27 cellular contexts compared by ENCODE assay signal in genomic region chr10:12902959-12903358, GRCh38.
"Had no signal": no experiment of that assay in that cellular context is flagged by ENCODE, and none has a peak within 500 bp of the region (broad histone marks: within the 10 kb centered on the region; RNA-seq: fewer than 3 reads in every experiment).

No MANE protein-coding gene starts in this region.

- H3K36me3 ChIP-seq: MG63 had no signal

- H3K4me3 Mint-ChIP-seq: activated B cell treated with CpG ODN at 0.5 μM for 24 hours; activated CD4-positive, alpha-beta T cell treated with anti-CD3 and anti-CD28 coated beads, Interleukin-2, amount 10 ng/mL, durations not matched to agents 24 days and 14 days; activated CD8-positive, alpha-beta memory T cell treated with anti-CD3 and anti-CD28 coated beads, Interleukin-2, amount 10 ng/mL, durations not matched to agents 7 days and 5 days; activated naive CD4-positive, alpha-beta T cell treated with anti-CD3 and anti-CD28 coated beads, Interleukin-2, amount 50 U/mL, for 24 hours; activated T-cell treated with anti-CD3 and anti-CD28 coated beads, Interleukin-2, amount 50 U/mL, for 24 hours; activated T-helper 1 cell treated with anti-CD3 and anti-CD28 coated beads, Interleukin-12 subunit alpha, Interleukin-12 subunit beta, Interleukin-2, Interleukin-4 antibody, amounts not matched to agents 30 ng/mL and 10 ng/mL and 1 ng/mL, durations not matched to agents 14 hours and 24 hours and 36 hours; brain; central memory CD8-positive, alpha-beta T cell; T-helper 17 cell had no signal

- H3K4me3 ChIP-seq: MG63 had no signal

- H3K27me3 ChIP-seq: MG63 had no signal

- ATAC-seq: activated CD8-positive, alpha-beta memory T cell treated with anti-CD3 and anti-CD28 coated beads, Interleukin-2, amount 10 ng/mL, durations not matched to agents 7 days and 5 days; T-helper 17 cell had no signal

- H3K36me3 Mint-ChIP-seq: activated CD8-positive, alpha-beta memory T cell treated with anti-CD3 and anti-CD28 coated beads, Interleukin-2, amount 10 ng/mL, durations not matched to agents 7 days and 5 days; activated naive CD4-positive, alpha-beta T cell treated with anti-CD3 and anti-CD28 coated beads, Interleukin-2, amount 50 U/mL, for 24 hours had no signal

- DNase-seq: activated B cell treated with CpG ODN at 0.5 μM for 24 hours; activated CD4-positive, alpha-beta T cell treated with anti-CD3 and anti-CD28 coated beads for 1 hour; activated CD4-positive, alpha-beta T cell treated with anti-CD3 and anti-CD28 coated beads, Interleukin-2, amount 10 ng/mL, durations not matched to agents 24 days and 14 days; activated CD4-positive, alpha-beta T cell treated with anti-CD3 and anti-CD28 coated beads, Interleukin-2, amount 50 U/mL, for 48 hours; activated CD8-positive, alpha-beta memory T cell treated with anti-CD3 and anti-CD28 coated beads, Interleukin-2, amount 10 ng/mL, durations not matched to agents 7 days and 5 days; activated effector memory CD4-positive, alpha-beta T cell treated with Interleukin-2 at 50 U/mL for 16 hours; activated naive CD4-positive, alpha-beta T cell; activated T-cell treated with anti-CD3 and anti-CD28 coated beads, Interleukin-2, amount 50 U/mL, for 24 hours; aorta; MG63; MV-4-11; NCI-H1092 treated with DMSO at 0.1 percent for 48 hours; NCI-H1417 treated with DMSO at 0.1 percent for 48 hours; NCI-H1694; NCI-H2029 treated with DMSO at 0.1 percent for 48 hours; NCI-H345; NCI-H510A; NCI-H526 treated with DMSO at 0.1 percent for 48 hours; NCI-H82; SIG-M5; T-helper 17 cell; T-helper 9 cell had no signal

- H3K27ac ChIP-seq: KMS-11 had no signal

- H3K4me1 Mint-ChIP-seq: activated B cell treated with CpG ODN at 0.5 μM for 24 hours; activated CD8-positive, alpha-beta memory T cell treated with anti-CD3 and anti-CD28 coated beads, Interleukin-2, amount 10 ng/mL, durations not matched to agents 7 days and 5 days; activated naive CD4-positive, alpha-beta T cell treated with anti-CD3 and anti-CD28 coated beads, Interleukin-2, amount 50 U/mL, for 24 hours; central memory CD8-positive, alpha-beta T cell had no signal

- H3K4me2 ChIP-seq: KMS-11 had no signal

- H3K27me3 Mint-ChIP-seq: activated CD4-positive, alpha-beta T cell treated with anti-CD3 and anti-CD28 coated beads, Interleukin-2, amount 10 ng/mL, durations not matched to agents 24 days and 14 days; activated CD8-positive, alpha-beta memory T cell treated with anti-CD3 and anti-CD28 coated beads, Interleukin-2, amount 10 ng/mL, durations not matched to agents 7 days and 5 days had no signal

- H3K9me3 Mint-ChIP-seq: activated B cell treated with CpG ODN at 0.5 μM for 24 hours; activated CD4-positive, alpha-beta T cell treated with anti-CD3 and anti-CD28 coated beads, Interleukin-2, amount 10 ng/mL, durations not matched to agents 24 days and 14 days; activated naive CD4-positive, alpha-beta T cell treated with anti-CD3 and anti-CD28 coated beads, Interleukin-2, amount 50 U/mL, for 24 hours; activated T-cell treated with anti-CD3 and anti-CD28 coated beads, Interleukin-2, amount 50 U/mL, for 24 hours; activated T-helper 1 cell treated with anti-CD3 and anti-CD28 coated beads, Interleukin-12 subunit alpha, Interleukin-12 subunit beta, Interleukin-2, Interleukin-4 antibody, amounts not matched to agents 30 ng/mL and 10 ng/mL and 1 ng/mL, durations not matched to agents 14 hours and 24 hours and 36 hours; central memory CD8-positive, alpha-beta T cell had no signal

- H3K9ac ChIP-seq: KMS-11 had no signal

- H3K27ac Mint-ChIP-seq: activated B cell treated with CpG ODN at 0.5 μM for 24 hours; activated CD4-positive, alpha-beta T cell treated with anti-CD3 and anti-CD28 coated beads, Interleukin-2, amount 10 ng/mL, durations not matched to agents 24 days and 14 days; activated CD8-positive, alpha-beta memory T cell treated with anti-CD3 and anti-CD28 coated beads, Interleukin-2, amount 10 ng/mL, durations not matched to agents 7 days and 5 days; activated naive CD4-positive, alpha-beta T cell treated with anti-CD3 and anti-CD28 coated beads, Interleukin-2, amount 50 U/mL, for 24 hours; activated T-cell treated with anti-CD3 and anti-CD28 coated beads, Interleukin-2, amount 50 U/mL, for 24 hours; activated T-helper 1 cell treated with anti-CD3 and anti-CD28 coated beads, Interleukin-12 subunit alpha, Interleukin-12 subunit beta, Interleukin-2, Interleukin-4 antibody, amounts not matched to agents 30 ng/mL and 10 ng/mL and 1 ng/mL, durations not matched to agents 14 hours and 24 hours and 36 hours; T-helper 17 cell had no signal

- H3K9me3 ChIP-seq: MG63 had no signal
